Comparison of ENCODE assay signal across 18 cellular contexts in genomic region chr1:223737342-223737741, GRCh38. TPM values are rescaled to one million over a fixed set of nuclear protein-coding genes. Genes with fewer than 3 reads are reported as not detected.
DNase-seq lines count a peak whose midpoint lies in the region; ATAC-seq and TF ChIP-seq lines count a peak whose summit lies in the region.
"Had no signal": no experiment of that assay in that cellular context is flagged by ENCODE, and none has a peak within 500 bp of the region (broad histone marks: within the 10 kb centered on the region; RNA-seq: fewer than 3 reads in every experiment).

No MANE protein-coding gene starts in this region.

- in situ Hi-C loops in astrocyte of the spinal cord (cut with HindIII; ENCODE audit: low sequenced_read_pairs) = no loop called here
- in situ Hi-C loops in GM13976 (cut with MboI; ENCODE audit: low sequenced_read_pairs, unreplicated experiment) = no loop called here

- H3K27me3 ChIP-seq in subcutaneous abdominal adipose tissue (ENCODE audit: control insufficient read depth in 5 of 5, insufficient read depth in 4 of 5, low read length in 5 of 5) (no peaks in the 10 kb centered on the region), SK-N-SH (ENCODE audit: insufficient read depth) (no peaks in the 10 kb centered on the region), Peyer's patch (no peaks in the 10 kb centered on the region)
- H3K27me3 ChIP-seq: BLaER1, heart right ventricle had no signal

- peaks cover 2% of the 10 kb centered on the region for H3K27me3 Mint-ChIP-seq in HFFc6 (ENCODE audit: insufficient read depth)
- H3K27me3 Mint-ChIP-seq: activated CD4-positive, alpha-beta memory T cell treated with anti-CD3 and anti-CD28 coated beads, Interleukin-2, amount 10 ng/mL, durations not matched to agents 7 days and 5 days had no signal

- peak overlapping the region; percentile 42 for H3K27ac Mint-ChIP-seq in HFFc6

- H3K9ac ChIP-seq in subcutaneous abdominal adipose tissue (ENCODE audit: low read length in 5 of 5) = no peak overlapping the region
- H3K9ac ChIP-seq in SK-N-SH = no peak overlapping the region
- H3K9ac ChIP-seq: BLaER1 had no signal

- no peaks in the 10 kb centered on the region for H3K9me2 ChIP-seq in SK-N-SH

- no peak for TF ChIP-seq EP300 in SK-N-SH (IDR thresholded peaks at IDR 0.05; ENCODE audit: borderline replicate concordance in 1 of 2, low read depth in 1 of 2, low read length in 1 of 2)

- POLR2A ChIA-PET in SK-N-SH (lab: Yijun Ruan, JAX) = no interaction called here

- no peak overlapping the region for H3K4me2 ChIP-seq in SK-N-SH
- H3K4me2 ChIP-seq: BLaER1 had no signal

- peaks cover 45% of the 10 kb centered on the region for H3K36me3 Mint-ChIP-seq in HFFc6 (ENCODE audit: low read depth)

- no peak overlapping the region for H2AFZ ChIP-seq in SK-N-SH (ENCODE audit: low read depth)

- H4K20me1 ChIP-seq in SK-N-SH (ENCODE audit: insufficient read depth) = peaks cover 50% of the 10 kb centered on the region
- H4K20me1 ChIP-seq: BLaER1 had no signal

- TF ChIP-seq POLR2A in Peyer's patch (IDR thresholded peaks at IDR 0.05) = no peak

- H3K36me3 ChIP-seq in subcutaneous abdominal adipose tissue (ENCODE audit: control insufficient read depth in 5 of 5, insufficient read depth in 5 of 5, low read length in 5 of 5) = peaks cover 3 to 15% (median 6%) of the 10 kb centered on the region in 5 donors
- H3K36me3 ChIP-seq in SK-N-SH (replicated peaks in 1 of 2; ENCODE audit: control insufficient read depth in 1 of 2, insufficient read depth in 2 of 2, low read length in 1 of 2) = peaks cover 13 to 14% of the 10 kb centered on the region in 2 experiments
- no peaks in the 10 kb centered on the region for H3K36me3 ChIP-seq in Peyer's patch
- H3K36me3 ChIP-seq: prostate gland had no signal

- ATAC-seq in GM21526 (IDR thresholded peaks at IDR 0.05; ENCODE audit: low FRiP score, unreplicated experiment) = no peak
- ATAC-seq: heart right ventricle had no signal

- CTCF ChIA-PET in SK-N-SH (lab: Yijun Ruan, JAX) = interaction anchor here (0.9 to 4.3 kb wide), 3 partner anchors 12 to 40 kb away, joined by 3 to 44 read pairs (median 3); no protein-coding TSS in a partner anchor

- WGBS in SK-N-SH (ENCODE audit: low lambda C conversion rate) = 79% methylated on average over 7 of the region's 7 CpGs

- no peaks in the 10 kb centered on the region for H3K9me3 Mint-ChIP-seq in HFFc6
- H3K9me3 Mint-ChIP-seq: activated CD4-positive, alpha-beta memory T cell treated with anti-CD3 and anti-CD28 coated beads, Interleukin-2, amount 10 ng/mL, durations not matched to agents 7 days and 5 days had no signal

- H3K4me1 Mint-ChIP-seq in HFFc6 (ENCODE audit: low read depth) = peaks cover 84% of the 10 kb centered on the region

- no peak for TF ChIP-seq CTCF in HFFc6 (IDR thresholded peaks at IDR 0.05)
- TF ChIP-seq CTCF in astrocyte of the spinal cord (IDR thresholded peaks at IDR 0.05; ENCODE audit: low read depth, low read length) = no peak
- TF ChIP-seq CTCF in SK-N-SH (IDR thresholded peaks at IDR 0.05) = no peak
- TF ChIP-seq CTCF in GM13976 (IDR thresholded peaks at IDR 0.05; ENCODE audit: borderline replicate concordance, control extremely low read depth, extremely low read depth, insufficient read depth, missing control alignments) = no peak
- TF ChIP-seq CTCF in Peyer's patch (IDR thresholded peaks at IDR 0.05) = no peak

- TF ChIP-seq RAD21 in SK-N-SH (IDR thresholded peaks at IDR 0.05; ENCODE audit: low read length) = no peak

- DNase-seq in HFFc6 (no peak), astrocyte of the spinal cord (ENCODE audit: low read depth, low spot score) (peak; percentile 60), left kidney (ENCODE audit: low read depth, low spot score) (peak; percentile 16), SK-N-SH (no peak), GM13976 (ENCODE audit: low spot score) (no peak), Peyer's patch (no peak)
- DNase-seq: activated CD4-positive, alpha-beta memory T cell treated with anti-CD3 and anti-CD28 coated beads, Interleukin-2, amount 10 ng/mL, durations not matched to agents 7 days and 5 days; cortex of kidney; DMS79; heart right ventricle; kidney glomerular epithelial cell; NCI-H1436 treated with DMSO at 0.1 percent for 48 hours; NCI-H345; stimulated activated CD4-positive, alpha-beta T cell treated with anti-CD3 and anti-CD28 coated beads, Interleukin-12 subunit alpha, Interleukin-12 subunit beta, amount 100 ng/mL, for 4 hours had no signal

- peak overlapping the region; percentile 30 for H3K27ac ChIP-seq in subcutaneous abdominal adipose tissue (ENCODE audit: low read depth, low read length)
- no peak overlapping the region for H3K27ac ChIP-seq in SK-N-SH (ENCODE audit: low read depth in 2 of 2, low read length in 1 of 2)
- no peak overlapping the region for H3K27ac ChIP-seq in Peyer's patch
- H3K27ac ChIP-seq: BLaER1 had no signal

- no peak overlapping the region for H3K4me3 Mint-ChIP-seq in HFFc6
- H3K4me3 Mint-ChIP-seq: activated CD4-positive, alpha-beta memory T cell treated with anti-CD3 and anti-CD28 coated beads, Interleukin-2, amount 10 ng/mL, durations not matched to agents 7 days and 5 days had no signal

- H3K9me3 ChIP-seq in subcutaneous abdominal adipose tissue (ENCODE audit: control insufficient read depth in 5 of 5, low read length in 5 of 5) (no peaks in the 10 kb centered on the region), SK-N-SH (no peaks in the 10 kb centered on the region), Peyer's patch (no peaks in the 10 kb centered on the region)
- H3K9me3 ChIP-seq: BLaER1, heart right ventricle, prostate gland had no signal

- H3K4me3 ChIP-seq in astrocyte of the spinal cord (ENCODE audit: low read depth, low read length) = no peak overlapping the region
- H3K4me3 ChIP-seq in subcutaneous abdominal adipose tissue (ENCODE audit: low read depth in 1 of 5, low read length in 5 of 5) = no peak overlapping the region
- no peak overlapping the region for H3K4me3 ChIP-seq in SK-N-SH (ENCODE audit: low read depth in 2 of 2, low read length in 1 of 2)
- no peak overlapping the region for H3K4me3 ChIP-seq in Peyer's patch
- H3K4me3 ChIP-seq: BLaER1, heart right ventricle, prostate gland had no signal

- H3K4me1 ChIP-seq in subcutaneous abdominal adipose tissue (ENCODE audit: control insufficient read depth in 5 of 5, insufficient read depth in 5 of 5, low read length in 5 of 5) (peaks cover 10 to 79% (median 45%) of the 10 kb centered on the region in 5 donors), SK-N-SH (ENCODE audit: control insufficient read depth in 1 of 2, insufficient read depth in 2 of 2, low read depth in 1 of 2, low read length in 1 of 2) (peaks cover 17 to 25% of the 10 kb centered on the region in 2 experiments), Peyer's patch (peaks cover 0 to 56% (median 8%) of the 10 kb centered on the region in 4 donors)
- H3K4me1 ChIP-seq: BLaER1 had no signal

- peaks cover 13% of the 10 kb centered on the region for H3F3A ChIP-seq in SK-N-SH (replicated peaks; ENCODE audit: insufficient read depth)

- H3K79me2 ChIP-seq in SK-N-SH (ENCODE audit: insufficient read depth) = peaks cover 95% of the 10 kb centered on the region

TF ChIP-seq in SK-N-SH, 30 proteins besides CTCF, POLR2A, EP300 and RAD21 (continues in another document):
- TF ChIP-seq CHD2 (IDR thresholded peaks at IDR 0.05; ENCODE audit: low read length, partially characterized antibody) = no peak
- TF ChIP-seq FOXM1 (IDR thresholded peaks at IDR 0.05; ENCODE audit: low read depth) = no peak
- no peak for TF ChIP-seq NRF1 (IDR thresholded peaks at IDR 0.05; ENCODE audit: low read depth, low read length)
- TF ChIP-seq MXI1 (IDR thresholded peaks at IDR 0.05; ENCODE audit: low read depth, low read length) = no peak
- TF ChIP-seq FOXJ3 (CRISPR knock-in tag; IDR thresholded peaks at IDR 0.05) = no peak
- TF ChIP-seq RXRA (IDR thresholded peaks at IDR 0.05; ENCODE audit: borderline replicate concordance, low read depth) = no peak
- no peak for TF ChIP-seq GABPA (IDR thresholded peaks at IDR 0.05; ENCODE audit: low read depth)
- no peak for TF ChIP-seq TCF12 (IDR thresholded peaks at IDR 0.05)
- no peak for TF ChIP-seq SIN3A (IDR thresholded peaks at IDR 0.05; ENCODE audit: borderline replicate concordance, low read depth, low read length)
- TF ChIP-seq, protein P1, sequence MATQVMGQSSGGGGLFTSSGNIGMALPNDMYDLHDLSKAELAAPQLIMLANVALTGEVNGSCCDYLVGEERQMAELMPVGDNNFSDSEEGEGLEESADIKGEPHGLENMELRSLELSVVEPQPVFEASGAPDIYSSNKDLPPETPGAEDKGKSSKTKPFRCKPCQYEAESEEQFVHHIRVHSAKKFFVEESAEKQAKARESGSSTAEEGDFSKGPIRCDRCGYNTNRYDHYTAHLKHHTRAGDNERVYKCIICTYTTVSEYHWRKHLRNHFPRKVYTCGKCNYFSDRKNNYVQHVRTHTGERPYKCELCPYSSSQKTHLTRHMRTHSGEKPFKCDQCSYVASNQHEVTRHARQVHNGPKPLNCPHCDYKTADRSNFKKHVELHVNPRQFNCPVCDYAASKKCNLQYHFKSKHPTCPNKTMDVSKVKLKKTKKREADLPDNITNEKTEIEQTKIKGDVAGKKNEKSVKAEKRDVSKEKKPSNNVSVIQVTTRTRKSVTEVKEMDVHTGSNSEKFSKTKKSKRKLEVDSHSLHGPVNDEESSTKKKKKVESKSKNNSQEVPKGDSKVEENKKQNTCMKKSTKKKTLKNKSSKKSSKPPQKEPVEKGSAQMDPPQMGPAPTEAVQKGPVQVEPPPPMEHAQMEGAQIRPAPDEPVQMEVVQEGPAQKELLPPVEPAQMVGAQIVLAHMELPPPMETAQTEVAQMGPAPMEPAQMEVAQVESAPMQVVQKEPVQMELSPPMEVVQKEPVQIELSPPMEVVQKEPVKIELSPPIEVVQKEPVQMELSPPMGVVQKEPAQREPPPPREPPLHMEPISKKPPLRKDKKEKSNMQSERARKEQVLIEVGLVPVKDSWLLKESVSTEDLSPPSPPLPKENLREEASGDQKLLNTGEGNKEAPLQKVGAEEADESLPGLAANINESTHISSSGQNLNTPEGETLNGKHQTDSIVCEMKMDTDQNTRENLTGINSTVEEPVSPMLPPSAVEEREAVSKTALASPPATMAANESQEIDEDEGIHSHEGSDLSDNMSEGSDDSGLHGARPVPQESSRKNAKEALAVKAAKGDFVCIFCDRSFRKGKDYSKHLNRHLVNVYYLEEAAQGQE (IDR thresholded peaks at IDR 0.05; ENCODE audit: low read depth, low read length) = no peak
- TF ChIP-seq RFX5 (IDR thresholded peaks at IDR 0.05; ENCODE audit: low read length) = no peak
- TF ChIP-seq FOSL2 (IDR thresholded peaks at IDR 0.05; ENCODE audit: borderline replicate concordance, low read depth) = no peak
- no peak for TF ChIP-seq EZH2phosphoT487 (IDR thresholded peaks at IDR 0.05; ENCODE audit: borderline replicate concordance, low read depth)
- TF ChIP-seq JUND (IDR thresholded peaks at IDR 0.05) = no peak

RNA-seq across cellular contexts. Expression of gene CAPN2, which starts 25.0 kb away (rescaled TPM):
- total RNA-seq in HFFc6 (2021; fragmentation: NEBNext Ultra II Directional; extraction: Animal tissue kit (Norgen Biotek cat#: 25700)) = 100 to 1,000 TPM; 380 to 424 (median 413) TPM
- polyA plus RNA-seq in SK-N-SH (2012; rRNA removed) = 208 and 209 TPM in 2 replicates
- polyA plus RNA-seq in SK-N-SH (2012; cell fraction: cytosol; rRNA removed) = 177 and 181 TPM in 2 replicates
- 432 and 454 TPM in 2 replicates for polyA plus RNA-seq in SK-N-SH (2012; cell fraction: nucleus; rRNA removed)
- 100 to 1,000 TPM; 143 to 276 (median 202) TPM for total RNA-seq in Peyer's patch

Comparison
In these comparisons a context has a peak if more than half of its experiments do, and no peak if none do; other contexts are left out.
1. DNase-seq: peak in astrocyte of the spinal cord (single experiment) and left kidney (single experiment); none in HFFc6 (single experiment), SK-N-SH (single experiment), GM13976 (single experiment) and Peyer's patch (0 of 3).